In genomic region chr4:148310756-148311155, GRCh38 we compare ENCODE assay signal across 23 cellular contexts.
"Had no signal": no experiment of that assay in that cellular context is flagged by ENCODE, and none has a peak within 500 bp of the region (broad histone marks: within the 10 kb centered on the region; RNA-seq: fewer than 3 reads in every experiment).

No MANE protein-coding gene starts in this region.

- H3K27ac ChIP-seq: heart right ventricle, hepatocyte, left ventricle myocardium inferior, pancreas, right atrium auricular region, right lobe of liver, skin epidermis, stomach, thoracic aorta, tibial artery, upper lobe of right lung had no signal

- ATAC-seq: naive thymus-derived CD8-positive, alpha-beta T cell; right lobe of liver; upper lobe of right lung had no signal

- H3K27me3 ChIP-seq: heart right ventricle, hepatocyte, pancreas, right atrium auricular region, right lobe of liver, stomach, tibial artery, upper lobe of right lung had no signal

- H3K4me3 ChIP-seq: heart right ventricle, hepatocyte, left ventricle myocardium inferior, lung, mucosa of descending colon, pancreas, right atrium auricular region, right lobe of liver, skin epidermis, stomach, thoracic aorta, tibial artery, upper lobe of right lung had no signal

- H3K4me1 ChIP-seq: right lobe of liver had no signal

- H3K9me3 ChIP-seq: heart right ventricle, left ventricle myocardium inferior, mucosa of descending colon, pancreas, right atrium auricular region, right lobe of liver, stomach, thoracic aorta, tibial artery, upper lobe of right lung had no signal

- DNase-seq: heart right ventricle; kidney glomerular epithelial cell; left cardiac atrium; left ventricle myocardium inferior; mucosa of descending colon; naive thymus-derived CD8-positive, alpha-beta T cell; nucleus accumbens; pancreas; right lobe of liver; stimulated activated CD4-positive, alpha-beta T cell treated with anti-CD3 and anti-CD28 coated beads, Interleukin-12 subunit alpha, Interleukin-12 subunit beta, amount 100 ng/mL, for 4 hours; stimulated activated CD4-positive, alpha-beta T cell treated with anti-CD3 and anti-CD28 coated beads, Interleukin-15, amount 100 ng/mL, for 24 hours; stimulated activated CD4-positive, alpha-beta T cell treated with anti-CD3 and anti-CD28 coated beads, Interleukin-2, amount 100 ng/mL, for 24 hours; stimulated activated CD4-positive, alpha-beta T cell treated with anti-CD3 and anti-CD28 coated beads, Interleukin-4, amount 100 ng/mL, for 1 hour; stimulated activated naive B cell treated with anti-CD40 and anti-IgM and Interleukin-4, amounts not matched to agents 10 μg/mL and 1 μg/mL and 100 μg/mL, for 72 hours; stimulated activated naive CD8-positive, alpha-beta T cell treated with anti-CD3 and anti-CD28 coated beads, Interleukin-15, Interleukin-2, amounts not matched to agents 100 U/mL and 50 U/mL, for 24 hours; stomach; tibial artery; upper lobe of right lung had no signal

- H3K36me3 ChIP-seq: heart right ventricle, left ventricle myocardium inferior, pancreas, right atrium auricular region, right lobe of liver, stomach, thoracic aorta, tibial artery, upper lobe of right lung had no signal
